ENCODE assay signal across 9 cellular contexts in the genomic region with DNA sequence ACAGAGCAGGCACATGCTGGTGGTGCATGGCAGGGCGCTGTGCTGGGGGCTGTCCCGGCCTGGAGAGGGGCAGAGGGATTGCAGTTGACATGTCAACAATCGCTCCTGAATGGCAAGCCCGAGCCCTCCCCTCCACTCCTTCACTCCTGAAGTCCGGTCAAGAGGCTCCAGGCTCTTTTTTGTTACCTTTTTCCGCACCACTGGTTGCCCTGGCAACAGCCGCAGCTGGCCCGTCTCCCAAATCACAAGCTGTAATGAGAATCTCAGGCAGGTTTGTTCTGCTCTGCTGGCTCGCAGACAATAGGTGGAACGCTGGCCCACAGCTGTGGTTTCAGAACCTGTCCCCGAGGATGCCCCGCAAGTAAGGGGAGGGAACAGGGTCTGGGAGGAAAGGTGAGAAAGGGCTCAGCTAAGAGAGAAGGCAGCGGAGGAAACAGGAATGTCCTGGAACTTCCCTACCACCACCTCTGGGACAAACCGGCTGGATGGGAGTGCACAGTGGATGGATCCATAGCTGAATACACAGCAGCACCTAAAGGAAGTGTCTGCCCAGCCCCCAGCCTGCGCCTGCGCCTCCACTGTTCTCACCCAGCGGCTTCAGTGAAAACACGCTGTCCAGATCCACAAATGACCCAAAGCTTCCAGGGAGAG. TPM values are rescaled to one million over a fixed set of nuclear protein-coding genes. Genes with fewer than 3 reads are reported as not detected.
DNase-seq lines count a peak whose midpoint lies in the region; ATAC-seq and TF ChIP-seq lines count a peak whose summit lies in the region.
"Had no signal": no experiment of that assay in that cellular context is flagged by ENCODE, and none has a peak within 500 bp of the region (broad histone marks: within the 10 kb centered on the region; RNA-seq: fewer than 3 reads in every experiment).

No MANE protein-coding gene starts in this region.

- TF ChIP-seq CTCF in left ventricle myocardium inferior (IDR thresholded peaks at IDR 0.05; ENCODE audit: borderline replicate concordance) (no peak), transverse colon (IDR thresholded peaks at IDR 0.05) (no peak), lower leg skin (IDR thresholded peaks at IDR 0.05) (no peak)

- intact Hi-C loops in left ventricle myocardium inferior (cut with micrococcal nuclease) (no loop called here), transverse colon (cut with DNase I; ENCODE audit: low total_unique reads) (no loop called here), lower leg skin (cut with DNase I; ENCODE audit: low total_unique reads) (loop anchor here (2.0 kb wide), 1 partner anchor 35 kb away; no protein-coding TSS in a partner anchor)

- H3K4me3 ChIP-seq in left ventricle myocardium inferior (no peak overlapping the region), transverse colon (no peak overlapping the region), lower leg skin (ENCODE audit: low read depth, poor library complexity, severe bottlenecking) (no peak overlapping the region)
- H3K4me3 ChIP-seq: adrenal gland had no signal

- H3K27ac ChIP-seq in left ventricle myocardium inferior (replicated peaks) (peak overlapping the region; percentile 38), transverse colon (peak overlapping the region in 2 of 4 donors; percentile 1 to 40)

- TF ChIP-seq EP300 in transverse colon (IDR thresholded peaks at IDR 0.05; ENCODE audit: low read depth) = no peak

- H3K36me3 ChIP-seq in left ventricle myocardium inferior = no peaks in the 10 kb centered on the region
- no peaks in the 10 kb centered on the region for H3K36me3 ChIP-seq in transverse colon
- H3K36me3 ChIP-seq: adrenal gland had no signal

- in situ Hi-C loops in transverse colon (cut with MboI; ENCODE audit: low pct_ligation_motif_present in 1 of 4, low pct_unique_long_range_greater_than_20kb in 1 of 4, low sequenced_read_pairs in 3 of 4) = no loop called here

- DNase-seq in NCI-H748 (lab: John Stamatoyannopoulos, UW; ENCODE audit: unreplicated experiment) = peak; percentile 96
- DNase-seq in left ventricle myocardium inferior = peak; percentile 52
- DNase-seq in transverse colon = peak; percentile 79
- no peak for DNase-seq in inferior parietal cortex (ENCODE audit: extremely low spot score)
- DNase-seq in lower leg skin (ENCODE audit: low spot score in 2 of 2) = no peak

- 34 to 45% methylated on average over 4 to 18 of the region's 18 CpGs for WGBS in transverse colon (ENCODE audit: low coverage in 1 of 2), 2 donors
- WGBS in lower leg skin, 2 donors = 45 to 50% methylated on average over 18 of the region's 18 CpGs

- TF ChIP-seq POLR2A in GM18505 (IDR thresholded peaks at IDR 0.05; ENCODE audit: borderline replicate concordance, extremely low read depth, insufficient read depth, insufficient read length) (no peak), transverse colon (IDR thresholded peaks at IDR 0.05) (no peak), lower leg skin (IDR thresholded peaks at IDR 0.05) (no peak)

- H3K9me3 ChIP-seq in left ventricle myocardium inferior (replicated peaks) (peaks cover 26% of the 10 kb centered on the region), transverse colon (no peaks in the 10 kb centered on the region)
- H3K9me3 ChIP-seq: adrenal gland had no signal

- H3K27me3 ChIP-seq in left ventricle myocardium inferior (ENCODE audit: low read depth) = peaks cover 37% of the 10 kb centered on the region
- no peaks in the 10 kb centered on the region for H3K27me3 ChIP-seq in transverse colon
- H3K27me3 ChIP-seq: adrenal gland had no signal

- peaks cover 47% of the 10 kb centered on the region for H3K4me1 ChIP-seq in left ventricle myocardium inferior
- peaks cover 14 to 27% (median 16%) of the 10 kb centered on the region in 4 donors for H3K4me1 ChIP-seq in transverse colon
- H3K4me1 ChIP-seq: adrenal gland had no signal

- ATAC-seq in GM18505 (IDR thresholded peaks at IDR 0.05; ENCODE audit: unreplicated experiment) (peak; percentile 44), HG03103 (IDR thresholded peaks at IDR 0.05; ENCODE audit: low read depth, unreplicated experiment) (peak; percentile 42), GM18858 (IDR thresholded peaks at IDR 0.05; ENCODE audit: unreplicated experiment) (no peak)

RNA-seq across cellular contexts. Expression of a gene that starts 58.9 kb away (rescaled TPM):
- total RNA-seq in left ventricle myocardium inferior = not detected
- total RNA-seq in transverse colon = not detected
- total RNA-seq in lower leg skin = 100 to 1,000 TPM in 2 of 4 donors, 10 to 100 TPM in 2; 43.4 to 181 (median 90.7) TPM
- total RNA-seq: adrenal gland had no signal

Comparison
In these comparisons a context has a peak if more than half of its experiments do, and no peak if none do; other contexts are left out.
1. DNase-seq: peak in NCI-H748 (single experiment), left ventricle myocardium inferior (single experiment) and transverse colon (single experiment); none in inferior parietal cortex (single experiment) and lower leg skin (0 of 2).
2. RNA of a gene that starts 58.9 kb away (total RNA-seq): 43.4 to 181 TPM in lower leg skin; not detected in left ventricle myocardium inferior (single experiment) and not detected in transverse colon; every median in the first group is over 10 times any median in the second.